Comparison of ENCODE assay signal across 8 cellular contexts in genomic region chr10:26881600-26882331, GRCh38. TPM values are rescaled to one million over a fixed set of nuclear protein-coding genes. Genes with fewer than 3 reads are reported as not detected.
DNase-seq lines count a peak whose midpoint lies in the region; ATAC-seq, FAIRE-seq and TF ChIP-seq lines count a peak whose summit lies in the region.

No MANE protein-coding gene starts in this region.

- intact Hi-C loops in GM12878 (cut with micrococcal nuclease; ENCODE audit: unreplicated experiment): loop anchor here (1.0 to 2.0 kb wide), 4 partner anchors 155 to 546 kb away; no protein-coding TSS in a partner anchor

- H3K36me3 ChIP-seq in GM12878 (ENCODE audit: control insufficient read depth in 2 of 2, insufficient read depth in 2 of 2, low read length in 1 of 2): no peaks in the 10 kb centered on the region

- no peaks in the 10 kb centered on the region for H3K4me1 Mint-ChIP-seq in immature natural killer cell

- H3K79me2 ChIP-seq in GM12878 (ENCODE audit: control insufficient read depth, insufficient read depth, low read length): no peaks in the 10 kb centered on the region

- no peaks in the 10 kb centered on the region for H3K36me3 Mint-ChIP-seq in activated naive CD4-positive, alpha-beta T cell treated with anti-CD3 and anti-CD28 coated beads, Interleukin-2, amount 50 U/mL, for 72 hours
- no peaks in the 10 kb centered on the region for H3K36me3 Mint-ChIP-seq in immature natural killer cell

- CTCF ChIA-PET in GM12878 (lab: Yijun Ruan, JAX): interaction anchor here (0.6 to 8.8 kb wide), 34 partner anchors 8 to 1295 kb away, joined by 3 to 252 read pairs (median 4); partner anchors contain the start of gene ABI1

- in situ Hi-C loops in GM12878 (cut with MboI): loop anchor here (5.0 kb wide), 1 partner anchor 274 kb away; no protein-coding TSS in a partner anchor

- no peak overlapping the region for H3K4me3 ChIP-seq in GM12878

- no peak overlapping the region for H2AFZ ChIP-seq in GM12878 (ENCODE audit: control insufficient read depth, low read depth, low read length)

- no peaks in the 10 kb centered on the region for H3K9me3 Mint-ChIP-seq in activated naive CD4-positive, alpha-beta T cell treated with anti-CD3 and anti-CD28 coated beads, Interleukin-2, amount 50 U/mL, for 72 hours
- H3K9me3 Mint-ChIP-seq in immature natural killer cell: no peaks in the 10 kb centered on the region

- TF ChIP-seq RAD21 in GM12878 (IDR thresholded peaks at IDR 0.05; ENCODE audit: insufficient read depth, low read depth, low read length): peak; percentile 98

- BruUV-seq in GM12878 (replicated peaks; lab: Mats Ljungman, UMichigan): no TSS peak

- no peak for DNase-seq in activated naive CD4-positive, alpha-beta T cell treated with anti-CD3 and anti-CD28 coated beads, Interleukin-2, amount 50 U/mL, for 72 hours (ENCODE audit: low spot score in 2 of 2)
- DNase-seq in activated naive CD4-positive, alpha-beta T cell (lab: John Stamatoyannopoulos, UW): no peak
- DNase-seq in NCI-H446 (lab: John Stamatoyannopoulos, UW): peak; percentile 21 to 72
- no peak for DNase-seq in GM12878 (ENCODE audit: low read depth, low spot score)
- DNase-seq in immature natural killer cell: peak; percentile 42 to 52 (median 47)
- DNase-seq in stromal cell of bone marrow (ENCODE audit: low read depth): peak; percentile 59
- DNase-seq in activated gamma-delta T cell treated with Interleukin-2 at 50 U/mL for 16 hours: no peak

- H3K9ac ChIP-seq in GM12878 (ENCODE audit: control insufficient read depth, insufficient read depth, low read length): no peak overlapping the region

- ATAC-seq in activated naive CD4-positive, alpha-beta T cell treated with anti-CD3 and anti-CD28 coated beads, Interleukin-2, amount 50 U/mL, for 72 hours: peak; percentile 83 to 86
- ATAC-seq in HG02885 (IDR thresholded peaks at IDR 0.05; ENCODE audit: poor library complexity, unreplicated experiment) (peak; percentile 77), GM12878 (peak; percentile 96)

- no peak overlapping the region for H3K27ac Mint-ChIP-seq in activated naive CD4-positive, alpha-beta T cell treated with anti-CD3 and anti-CD28 coated beads, Interleukin-2, amount 50 U/mL, for 72 hours
- H3K27ac Mint-ChIP-seq in immature natural killer cell: no peak overlapping the region

- no peaks in the 10 kb centered on the region for H3K9me3 ChIP-seq in GM12878 (replicated peaks; ENCODE audit: control insufficient read depth, insufficient read depth, low read length)

- RAD21 ChIA-PET in GM12878 (lab: Charles Lee; ENCODE audit: unreplicated experiment): interaction anchor here (0.6 to 6.1 kb wide), 22 partner anchors 12 to 547 kb away, joined by 3 to 175 read pairs (median 4); partner anchors contain the start of gene ABI1

- H3K4me2 ChIP-seq in GM12878 (ENCODE audit: control insufficient read depth, insufficient read depth): no peak overlapping the region

- FAIRE-seq in GM12878 (lab: Jason Lieb, UNC): peak; percentile 77

- WGBS in GM12878 (ENCODE audit: insufficient coverage, insufficient replicate concordance, low lambda C conversion rate, missing lambda C conversion rate): 10% methylated on average over 10 of the region's 10 CpGs

- H4K20me1 ChIP-seq in GM12878 (ENCODE audit: control insufficient read depth, insufficient read depth): no peaks in the 10 kb centered on the region

- POLR2A ChIA-PET in GM12878 (lab: Charles Lee): interaction anchor here (1.3 kb wide), 1 partner anchor 155 kb away, joined by 5 read pairs; no protein-coding TSS in a partner anchor

- no peaks in the 10 kb centered on the region for H3K4me1 ChIP-seq in GM12878 (ENCODE audit: control insufficient read depth, insufficient read depth, low read length)

- SMC1A ChIA-PET in GM12878 (lab: Charles Lee; ENCODE audit: uncharacterized antibody, unreplicated experiment): interaction anchor here (0.6 to 11.4 kb wide), 27 partner anchors 9 to 1006 kb away, joined by 3 to 220 read pairs (median 3); partner anchors contain the start of gene ABI1

- no peak overlapping the region for H3K27ac ChIP-seq in GM12878 (ENCODE audit: control insufficient read depth, insufficient read depth)

- H3K27me3 ChIP-seq in GM12878 (replicated peaks in 1 of 2; ENCODE audit: control insufficient read depth in 2 of 2, insufficient read depth in 2 of 2, low read length in 1 of 2): no peaks in the 10 kb centered on the region

- H3K4me3 Mint-ChIP-seq in immature natural killer cell: no peak overlapping the region

- TF ChIP-seq POLR2A in GM12878 (IDR thresholded peaks at IDR 0.05; ENCODE audit: low read depth, low read length): no peak

- TF ChIP-seq EP300 in GM12878 (IDR thresholded peaks at IDR 0.05; ENCODE audit: borderline replicate concordance in 1 of 2, control insufficient read depth in 1 of 2, low read depth in 2 of 2, low read length in 2 of 2): no peak

- peaks cover 5 to 8% (median 6%) of the 10 kb centered on the region in 3 donors for H3K27me3 Mint-ChIP-seq in immature natural killer cell (ENCODE audit: low read depth in 3 of 3)

- peak; percentile 72 to 80 (median 77) for TF ChIP-seq CTCF in GM12878 (IDR thresholded peaks at IDR 0.05 in 2 of 3, conservative IDR thresholded peaks at IDR 0.05 in 1 of 3; ENCODE audit: control insufficient read depth in 2 of 3, extremely low read depth in 1 of 3, insufficient read depth in 1 of 3, low read depth in 3 of 3, low read length in 3 of 3)

TF ChIP-seq in GM12878, 131 proteins besides CTCF, POLR2A, EP300 and RAD21:
- TF ChIP-seq SMC3 (IDR thresholded peaks at IDR 0.05; ENCODE audit: borderline replicate concordance, low read length) (peak; percentile 90), ASH2L (IDR thresholded peaks at IDR 0.05; ENCODE audit: borderline replicate concordance, low read depth) (no peak), IKZF1 (conservative IDR thresholded peaks at IDR 0.05) (no peak), MLLT1 (IDR thresholded peaks at IDR 0.05) (peak; percentile 68; the same call in 1 of the 2 replicates), FOXM1 (IDR thresholded peaks at IDR 0.05; ENCODE audit: low read depth, low read length) (0 out of 2 replicates have a peak, but pooled peaks have one; percentile 20), SMARCA5 (IDR thresholded peaks at IDR 0.05) (0 out of 2 replicates have a peak, but pooled peaks have one; percentile 26)

RNA-seq across cellular contexts. Expression of gene ABI1, which starts 21.0 kb away (rescaled TPM):
- 10 to 100 TPM; 38.3 to 51.4 TPM for total RNA-seq in activated naive CD4-positive, alpha-beta T cell treated with anti-CD3 and anti-CD28 coated beads, Interleukin-2, amount 50 U/mL, for 72 hours
- 143 TPM in 2 replicates for total RNA-seq in GM12878 (2013; cell fraction: nucleolus; rRNA removed)
- total RNA-seq in GM12878 (2014; rRNA removed) (51.1 and 60.9 TPM in 2 replicates), GM12878 (2014; rRNA removed; fragmentation: Illumina TruSeq; extraction: Trizol) (58.4 and 59.1 TPM in 2 replicates), GM12878 (2021) (50.3 and 51.4 TPM in 2 replicates)
- 24.0 TPM for polyA plus RNA-seq in GM12878 (2011; ENCODE audit: low read depth)
- polyA plus RNA-seq in GM12878 (2011; rRNA removed) (31.2 and 40.8 TPM in 2 replicates), GM12878 (2014; fragmentation: Illumina TruSeq; extraction: Trizol) (63.0 and 76.7 TPM in 2 replicates), GM12878 (2014; fragmentation: Nextera tagmentation; extraction: Ambion mirVana) (10 to 100 TPM; 48.7 to 50.3 TPM), GM12878 (2014; rRNA removed) (35.8 and 40.1 TPM in 2 replicates), GM12878 (2016; fragmentation: Nextera tagmentation; extraction: Ambion mirVana) (10 to 100 TPM; 70.4 to 73.2 TPM), immature natural killer cell (10 to 100 TPM; 65.0 to 85.3 (median 84.0) TPM)
- polyA plus RNA-seq in GM12878 (2011; cell fraction: cytosol; rRNA removed): 17.5 and 17.8 TPM in 2 replicates
- 23.9 and 24.0 TPM in 2 replicates for polyA plus RNA-seq in GM12878 (2011; cell fraction: nucleus; rRNA removed)
- polyA plus RNA-seq in GM12878 (2012): 41.1 and 45.6 TPM in 2 replicates
- polyA minus RNA-seq in GM12878 (2011; rRNA and poly(A)+ RNA removed): 26.3 and 27.4 TPM in 2 replicates
- polyA minus RNA-seq in GM12878 (2011; cell fraction: cytosol; rRNA and poly(A)+ RNA removed): 12.3 and 13.4 TPM in 2 replicates
- 24.5 and 29.0 TPM in 2 replicates for polyA minus RNA-seq in GM12878 (2011; cell fraction: nucleus; rRNA and poly(A)+ RNA removed)

Comparison
In these comparisons a context has a peak if more than half of its experiments do, and no peak if none do; other contexts are left out.
1. DNase-seq: peak in NCI-H446 (2 of 2), immature natural killer cell (3 of 3) and stromal cell of bone marrow (single experiment); none in activated naive CD4-positive, alpha-beta T cell treated with anti-CD3 and anti-CD28 coated beads, Interleukin-2, amount 50 U/mL, for 72 hours (0 of 2), activated naive CD4-positive, alpha-beta T cell (0 of 4), GM12878 (single experiment) and activated gamma-delta T cell treated with Interleukin-2 at 50 U/mL for 16 hours (single experiment).
2. Peak in every context shown above with its lines, with median percentiles within 50 percentile points of each other: ATAC-seq.